ENCODE assay signal across 24 cellular contexts in the genomic region with DNA sequence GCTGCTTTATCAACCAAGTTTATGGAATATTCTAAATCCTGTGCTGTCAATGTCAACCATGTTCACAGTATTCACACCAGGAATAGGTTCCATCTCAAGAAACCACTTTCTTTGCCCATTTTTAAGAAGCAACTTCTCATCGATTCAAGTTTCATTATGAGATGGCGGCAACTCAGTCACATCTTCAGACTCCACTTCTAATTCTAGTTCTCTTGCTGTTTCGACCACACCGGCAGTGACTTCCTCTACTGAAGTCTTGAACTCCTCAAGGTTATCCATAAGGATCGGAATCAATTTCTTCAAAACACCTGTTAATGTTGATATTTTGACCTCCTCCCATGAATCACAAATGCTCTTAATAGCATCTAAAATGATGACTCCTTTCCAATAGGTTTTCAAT. TPM values are rescaled to one million over a fixed set of nuclear protein-coding genes. Genes with fewer than 3 reads are reported as not detected.
DNase-seq lines count a peak whose midpoint lies in the region; ATAC-seq, FAIRE-seq and TF ChIP-seq lines count a peak whose summit lies in the region.
"Had no signal": no experiment of that assay in that cellular context is flagged by ENCODE, and none has a peak within 500 bp of the region (broad histone marks: within the 10 kb centered on the region; RNA-seq: fewer than 3 reads in every experiment).

No MANE protein-coding gene starts in this region.

- H3K36me3 Mint-ChIP-seq in activated T-helper 17 cell treated with anti-CD3 and anti-CD28 coated beads, Interleukin-2, amount 50 U/mL, for 72 hours (ENCODE audit: low read depth) = no peaks in the 10 kb centered on the region
- no peaks in the 10 kb centered on the region for H3K36me3 Mint-ChIP-seq in glutamatergic neuron (ENCODE audit: unreplicated experiment)

- no peak overlapping the region for H3K4me3 Mint-ChIP-seq in activated T-helper 17 cell treated with anti-CD3 and anti-CD28 coated beads, Interleukin-2, amount 50 U/mL, for 72 hours
- H3K4me3 Mint-ChIP-seq in glutamatergic neuron (ENCODE audit: unreplicated experiment) = no peak overlapping the region
- H3K4me3 Mint-ChIP-seq: CD4-positive, alpha-beta T cell; H9; HFFc6 had no signal

- DNase-seq in GM18507 (ENCODE audit: extremely low spot score, insufficient read length, low read depth) (no peak), MV-4-11 (lab: John Stamatoyannopoulos, UW) (peak; percentile 52), caudate nucleus (lab: John Stamatoyannopoulos, UW) (no peak), glutamatergic neuron (no peak), NCI-H82 (lab: John Stamatoyannopoulos, UW) (no peak)
- DNase-seq: Caco-2; CD4-positive, alpha-beta T cell; DMS153; GM23248; H9; HFFc6; IMR-90; NCI-H1105; NCI-H146; NCI-H2029; NCI-H2227 treated with DMSO at 0.1 percent for 48 hours; NCI-H510A treated with DMSO at 0.1 percent for 48 hours; NCI-H748 treated with DMSO at 0.1 percent for 48 hours; Right ventricle myocardium superior had no signal

- H3K27me3 Mint-ChIP-seq in activated T-helper 17 cell treated with anti-CD3 and anti-CD28 coated beads, Interleukin-2, amount 50 U/mL, for 72 hours = peaks cover 20% of the 10 kb centered on the region
- H3K27me3 Mint-ChIP-seq in glutamatergic neuron (ENCODE audit: unreplicated experiment) = no peaks in the 10 kb centered on the region
- H3K27me3 Mint-ChIP-seq: CD4-positive, alpha-beta T cell had no signal

- H3K4me1 Mint-ChIP-seq in activated T-helper 17 cell treated with anti-CD3 and anti-CD28 coated beads, Interleukin-2, amount 50 U/mL, for 72 hours = peaks cover 14% of the 10 kb centered on the region
- peaks cover 2% of the 10 kb centered on the region for H3K4me1 Mint-ChIP-seq in glutamatergic neuron (ENCODE audit: low read depth, unreplicated experiment)

- H3K27ac ChIP-seq in caudate nucleus (ENCODE audit: low read depth, low read length) = no peak overlapping the region
- H3K27ac ChIP-seq: BLaER1, GM23248, KMS-11 had no signal

- peak; percentile 95 for FAIRE-seq in GM18507 (lab: Jason Lieb, UNC)

- no peak overlapping the region for H3K27ac Mint-ChIP-seq in activated T-helper 17 cell treated with anti-CD3 and anti-CD28 coated beads, Interleukin-2, amount 50 U/mL, for 72 hours
- H3K27ac Mint-ChIP-seq in glutamatergic neuron (ENCODE audit: unreplicated experiment) = no peak overlapping the region
- H3K27ac Mint-ChIP-seq: CD4-positive, alpha-beta T cell; H9; HFFc6 had no signal

- no peak for TF ChIP-seq CTCF in glutamatergic neuron (IDR thresholded peaks at IDR 0.05; ENCODE audit: partially characterized antibody, unreplicated experiment)

- no peaks in the 10 kb centered on the region for H3K9me3 Mint-ChIP-seq in activated T-helper 17 cell treated with anti-CD3 and anti-CD28 coated beads, Interleukin-2, amount 50 U/mL, for 72 hours
- H3K9me3 Mint-ChIP-seq in glutamatergic neuron (ENCODE audit: unreplicated experiment) = no peaks in the 10 kb centered on the region
- H3K9me3 Mint-ChIP-seq: CD4-positive, alpha-beta T cell; H9; HFFc6 had no signal

- ATAC-seq in activated T-helper 17 cell treated with anti-CD3 and anti-CD28 coated beads, Interleukin-2, amount 50 U/mL, for 72 hours (replicated peaks) = peak; percentile 70
- ATAC-seq in GM18520 (IDR thresholded peaks at IDR 0.05; ENCODE audit: unreplicated experiment) = no peak

RNA-seq across cellular contexts. Expression of gene IFNLR1, which starts 39.7 kb away (rescaled TPM):
- total RNA-seq in activated T-helper 17 cell treated with anti-CD3 and anti-CD28 coated beads, Interleukin-2, amount 50 U/mL, for 72 hours = 1 to 10 TPM; 1.6 to 9.2 TPM
- total RNA-seq in glutamatergic neuron (ENCODE audit: unreplicated experiment) = 0.47 TPM
- total RNA-seq: GM23248, HFFc6, IMR-90, SK-MEL-5 had no signal
